In genomic region chr11:20632169-20632532, GRCh38 we compare ENCODE assay signal across 30 cellular contexts. TPM values are rescaled to one million over a fixed set of nuclear protein-coding genes. Genes with fewer than 3 reads are reported as not detected.
"Had no signal": no experiment of that assay in that cellular context is flagged by ENCODE, and none has a peak within 500 bp of the region (broad histone marks: within the 10 kb centered on the region; RNA-seq: fewer than 3 reads in every experiment).

No MANE protein-coding gene starts in this region.

- H3K9me3 ChIP-seq: MG63 had no signal

- H3K4me3 ChIP-seq: MG63 had no signal

- DNase-seq: Karpas-422, Kasumi-1, KBM-7, KG1, MG63, MM.1S, MV-4-11, NCI-H1048, NCI-H1092, NCI-H1092 treated with DMSO at 0.1 percent for 48 hours, NCI-H1105, NCI-H1105 treated with DMSO at 0.1 percent for 48 hours, NCI-H1417 treated with DMSO at 0.1 percent for 48 hours, NCI-H1436 treated with DMSO at 0.1 percent for 48 hours, NCI-H1694, NCI-H1694 treated with DMSO at 0.1 percent for 48 hours, NCI-H187, NCI-H187 treated with DMSO at 0.1 percent for 48 hours, NCI-H1930, NCI-H2081 treated with DMSO at 0.1 percent for 48 hours, NCI-H2107, NCI-H2171, NCI-H2171 treated with DMSO at 0.1 percent for 48 hours, NCI-H226, NCI-H446, NCI-H446 treated with DMSO at 0.1 percent for 48 hours had no signal

- H3K36me3 ChIP-seq: MG63 had no signal

- H3K27me3 ChIP-seq: MG63 had no signal

RNA-seq across cellular contexts. Expression of gene SLC6A5, which starts 32.7 kb away (rescaled TPM):
- total RNA-seq: LHCN-M2, M059J, MCF 10A, NCI-H460 had no signal

RNA-seq across cellular contexts. Expression of gene NELL1, which starts 37.2 kb away (rescaled TPM):
- total RNA-seq: LHCN-M2, M059J, MCF 10A, NCI-H460 had no signal
